In genomic region chr3:168620854-168621253, GRCh38 we compare ENCODE assay signal across 8 cellular contexts.
DNase-seq lines count a peak whose midpoint lies in the region; ATAC-seq and TF ChIP-seq lines count a peak whose summit lies in the region.

No MANE protein-coding gene starts in this region.

- H3K4me3 Mint-ChIP-seq in endothelial cell (ENCODE audit: unreplicated experiment): no peak overlapping the region
- no peak overlapping the region for H3K4me3 Mint-ChIP-seq in osteocyte (ENCODE audit: unreplicated experiment)

- H3K27me3 Mint-ChIP-seq in endothelial cell (ENCODE audit: unreplicated experiment) (no peaks in the 10 kb centered on the region), osteocyte (ENCODE audit: unreplicated experiment) (no peaks in the 10 kb centered on the region)

- peak; percentile 44 for DNase-seq in GM10266 (ENCODE audit: extremely low spot score)
- peak; percentile 37 to 75 for DNase-seq in NCI-H446 (lab: John Stamatoyannopoulos, UW)
- peak; percentile 67 for DNase-seq in endothelial cell (ENCODE audit: low spot score)
- DNase-seq in osteocyte (ENCODE audit: extremely low spot score, unreplicated experiment): no peak
- no peak for DNase-seq in NCI-H187 (lab: John Stamatoyannopoulos, UW)

- H3K27ac Mint-ChIP-seq in endothelial cell (ENCODE audit: unreplicated experiment): no peak overlapping the region
- no peak overlapping the region for H3K27ac Mint-ChIP-seq in osteocyte (ENCODE audit: unreplicated experiment)

- H3K9me3 Mint-ChIP-seq in endothelial cell (ENCODE audit: unreplicated experiment) (no peaks in the 10 kb centered on the region), osteocyte (ENCODE audit: unreplicated experiment) (no peaks in the 10 kb centered on the region)

- TF ChIP-seq CTCF in GM10266 (IDR thresholded peaks at IDR 0.05; ENCODE audit: control insufficient read depth, insufficient read depth, low read depth, missing control alignments): peak; percentile 76
- peak; percentile 56 for TF ChIP-seq CTCF in endothelial cell (IDR thresholded peaks at IDR 0.05; ENCODE audit: unreplicated experiment)
- peak; percentile 66 for TF ChIP-seq CTCF in osteocyte (IDR thresholded peaks at IDR 0.05)

- H3K4me1 Mint-ChIP-seq in endothelial cell (ENCODE audit: unreplicated experiment): peaks cover 6% of the 10 kb centered on the region
- H3K4me1 Mint-ChIP-seq in osteocyte (ENCODE audit: unreplicated experiment): peaks cover 21% of the 10 kb centered on the region

- H3K36me3 Mint-ChIP-seq in endothelial cell (ENCODE audit: low read depth, unreplicated experiment): no peaks in the 10 kb centered on the region
- H3K36me3 Mint-ChIP-seq in osteocyte (ENCODE audit: unreplicated experiment): no peaks in the 10 kb centered on the region

- ATAC-seq in HG02798 (IDR thresholded peaks at IDR 0.05; ENCODE audit: poor library complexity, unreplicated experiment): peak; percentile 70
- no peak for ATAC-seq in HG03460 (IDR thresholded peaks at IDR 0.05; ENCODE audit: unreplicated experiment)
- no peak for ATAC-seq in HG02763 (IDR thresholded peaks at IDR 0.05; ENCODE audit: unreplicated experiment)

Comparison
In these comparisons a context has a peak if more than half of its experiments do, and no peak if none do; other contexts are left out.
1. DNase-seq: peak in GM10266 (single experiment), NCI-H446 (2 of 2) and endothelial cell (single experiment); none in osteocyte (single experiment) and NCI-H187 (0 of 2).
2. Peak in every context shown above with its lines, with median percentiles within 50 percentile points of each other: CTCF ChIP-seq.